Comparison of ENCODE assay signal across 8 cellular contexts in the genomic region with DNA sequence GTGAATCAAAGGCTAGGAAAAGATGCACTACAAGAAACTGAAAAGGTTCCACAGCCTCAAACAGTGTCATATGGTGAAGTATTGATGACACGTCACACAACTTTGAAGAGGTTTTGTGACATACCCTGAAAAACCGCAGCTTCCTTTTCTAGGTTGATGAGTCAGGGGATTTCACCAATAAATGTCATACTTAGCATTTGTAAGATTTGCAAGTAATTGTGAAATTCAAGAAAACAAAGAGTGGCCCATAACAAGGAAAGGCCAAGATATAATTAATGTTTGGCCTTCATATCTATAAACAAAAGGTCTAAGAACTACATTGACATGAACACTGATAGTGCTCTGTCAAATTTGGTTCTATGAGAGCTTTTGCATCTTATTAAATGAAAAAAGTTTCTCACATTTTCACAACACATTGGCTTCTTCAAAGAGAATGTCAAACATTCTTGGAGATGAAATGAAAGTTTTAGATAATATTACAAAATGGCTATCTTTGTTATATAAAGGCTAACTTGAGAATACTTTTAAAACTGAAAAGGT.
DNase-seq lines count a peak whose midpoint lies in the region; ATAC-seq and TF ChIP-seq lines count a peak whose summit lies in the region.

No MANE protein-coding gene starts in this region.

- H3K4me1 Mint-ChIP-seq in CD14-positive monocyte = peaks cover 44% of the 10 kb centered on the region
- H3K4me1 Mint-ChIP-seq in stimulated activated memory B cell treated with anti-CD40 and anti-IgM and Interleukin-4, amounts not matched to agents 10 μg/mL and 1 μg/mL and 100 μg/mL, for 72 hours = peaks cover 37% of the 10 kb centered on the region

- H3K27ac Mint-ChIP-seq in CD14-positive monocyte = peak overlapping the region; percentile 96 to 99 (median 98)
- H3K27ac Mint-ChIP-seq in stimulated activated memory B cell treated with anti-CD40 and anti-IgM and Interleukin-4, amounts not matched to agents 10 μg/mL and 1 μg/mL and 100 μg/mL, for 72 hours = peak overlapping the region; percentile 93

- DNase-seq in CD14-positive monocyte (ENCODE audit: low spot score) (peak; percentile 81), T follicular helper cell (ENCODE audit: low read depth) (peak; percentile 45), epithelial cell of esophagus (ENCODE audit: low read depth) (peak; percentile 94), OCI-M2 (lab: John Stamatoyannopoulos, UW; ENCODE audit: unreplicated experiment) (no peak), NCI-H146 (lab: John Stamatoyannopoulos, UW) (no peak)

- peaks cover 15 to 22% of the 10 kb centered on the region in 2 donors for H3K36me3 Mint-ChIP-seq in CD14-positive monocyte
- peaks cover 22% of the 10 kb centered on the region for H3K36me3 Mint-ChIP-seq in stimulated activated memory B cell treated with anti-CD40 and anti-IgM and Interleukin-4, amounts not matched to agents 10 μg/mL and 1 μg/mL and 100 μg/mL, for 72 hours

- peaks cover 25 to 60% (median 37%) of the 10 kb centered on the region in 7 donors for H3K9me3 Mint-ChIP-seq in CD14-positive monocyte
- peaks cover 36% of the 10 kb centered on the region for H3K9me3 Mint-ChIP-seq in stimulated activated memory B cell treated with anti-CD40 and anti-IgM and Interleukin-4, amounts not matched to agents 10 μg/mL and 1 μg/mL and 100 μg/mL, for 72 hours

- intact Hi-C loops in CD14-positive monocyte (cut with micrococcal nuclease) = loop anchor here (2.0 to 5.0 kb wide), 2 partner anchors 20 to 81 kb away; no protein-coding TSS in a partner anchor

- ATAC-seq in GM19395 (IDR thresholded peaks at IDR 0.05; ENCODE audit: unreplicated experiment) = peak; percentile 96
- peak; percentile 92 for ATAC-seq in HG03354 (IDR thresholded peaks at IDR 0.05; ENCODE audit: poor library complexity, severe bottlenecking, unreplicated experiment)
- peak; percentile 91 for ATAC-seq in stimulated activated memory B cell treated with anti-CD40 and anti-IgM and Interleukin-4, amounts not matched to agents 10 μg/mL and 1 μg/mL and 100 μg/mL, for 72 hours

- TF ChIP-seq CTCF in CD14-positive monocyte (IDR thresholded peaks at IDR 0.05) (no peak), epithelial cell of esophagus (IDR thresholded peaks at IDR 0.05; ENCODE audit: insufficient read depth, low read depth, low read length, missing control alignments) (no peak)

- peaks cover 1 to 11% (median 2%) of the 10 kb centered on the region in 3 donors for H3K27me3 Mint-ChIP-seq in CD14-positive monocyte (ENCODE audit: low read depth in 3 of 3)
- no peaks in the 10 kb centered on the region for H3K27me3 Mint-ChIP-seq in stimulated activated memory B cell treated with anti-CD40 and anti-IgM and Interleukin-4, amounts not matched to agents 10 μg/mL and 1 μg/mL and 100 μg/mL, for 72 hours

- H3K4me3 ChIP-seq in epithelial cell of esophagus (ENCODE audit: low read length) = no peak overlapping the region

- peak overlapping the region; percentile 21 to 48 for H3K4me3 Mint-ChIP-seq in CD14-positive monocyte
- H3K4me3 Mint-ChIP-seq in stimulated activated memory B cell treated with anti-CD40 and anti-IgM and Interleukin-4, amounts not matched to agents 10 μg/mL and 1 μg/mL and 100 μg/mL, for 72 hours = no peak overlapping the region

Comparison
In these comparisons a context has a peak if more than half of its experiments do, and no peak if none do; other contexts are left out.
1. DNase-seq: peak in CD14-positive monocyte (single experiment), T follicular helper cell (single experiment) and epithelial cell of esophagus (single experiment); none in OCI-M2 (single experiment) and NCI-H146 (single experiment).
2. Peak in every context shown above with its lines, with median percentiles within 50 percentile points of each other: ATAC-seq.